In genomic region chr12:53674977-53675700, GRCh38 we compare ENCODE assay signal across 8 cellular contexts. TPM values are rescaled to one million over a fixed set of nuclear protein-coding genes. Genes with fewer than 3 reads are reported as not detected.
A peak's percentile ranks its signal among the peaks of the same experiment; 100 is the strongest.
DNase-seq lines count a peak whose midpoint lies in the region; ATAC-seq and TF ChIP-seq lines count a peak whose summit lies in the region.

No MANE protein-coding gene starts in this region.

- peak overlapping the region; percentile 91 for H3K27ac ChIP-seq in BLaER1
- peak overlapping the region; percentile 85 for H3K27ac ChIP-seq in Karpas-422 (ENCODE audit: low read length)
- peak overlapping the region; percentile 82 to 91 for H3K27ac ChIP-seq in coronary artery

- H3K36me3 Mint-ChIP-seq in natural killer cell treated with Interleukin-12 subunit alpha and Interleukin-12 subunit beta and Interleukin-15 and Interleukin-18, amount 100 ng/mL, for 72 hours, result peaks cover 7% of the 10 kb centered on the region

- H3K9me3 Mint-ChIP-seq in natural killer cell treated with Interleukin-12 subunit alpha and Interleukin-12 subunit beta and Interleukin-15 and Interleukin-18, amount 100 ng/mL, for 72 hours, result no peaks in the 10 kb centered on the region

- H3K9me3 ChIP-seq in BLaER1 (no peaks in the 10 kb centered on the region), Karpas-422 (ENCODE audit: low read length) (no peaks in the 10 kb centered on the region)

- TF ChIP-seq CTCF in coronary artery (IDR thresholded peaks at IDR 0.05), result no peak

- H2AFZ ChIP-seq in Karpas-422 (ENCODE audit: low read length), result no peak overlapping the region

- peaks cover 24 to 33% of the 10 kb centered on the region in 2 donors for H3K4me1 Mint-ChIP-seq in natural killer cell treated with Interleukin-12 subunit alpha and Interleukin-12 subunit beta and Interleukin-15 and Interleukin-18, amount 100 ng/mL, for 72 hours (ENCODE audit: low read depth in 2 of 2)

- H3K36me3 ChIP-seq in BLaER1, result peaks cover 45% of the 10 kb centered on the region
- H3K36me3 ChIP-seq in Karpas-422 (ENCODE audit: insufficient read depth, low read length), result peaks cover 30% of the 10 kb centered on the region

- H3K27me3 Mint-ChIP-seq in natural killer cell treated with Interleukin-12 subunit alpha and Interleukin-12 subunit beta and Interleukin-15 and Interleukin-18, amount 100 ng/mL, for 72 hours, result peaks cover 11 to 28% of the 10 kb centered on the region in 2 donors

- H3K27me3 ChIP-seq in BLaER1 (peaks cover 36% of the 10 kb centered on the region), Karpas-422 (ENCODE audit: low read length) (no peaks in the 10 kb centered on the region)

- H4K20me1 ChIP-seq in BLaER1 (peaks cover 8% of the 10 kb centered on the region), Karpas-422 (ENCODE audit: insufficient read depth, low read depth, low read length) (no peaks in the 10 kb centered on the region)

- H3K4me2 ChIP-seq in BLaER1 (peak overlapping the region; percentile 94), Karpas-422 (ENCODE audit: low read depth, low read length, poor library complexity, severe bottlenecking) (peak overlapping the region; percentile 96)

- peak overlapping the region; percentile 96 for H3K4me3 Mint-ChIP-seq in natural killer cell treated with Interleukin-12 subunit alpha and Interleukin-12 subunit beta and Interleukin-15 and Interleukin-18, amount 100 ng/mL, for 72 hours

- peak overlapping the region; percentile 83 to 87 for H3K27ac Mint-ChIP-seq in natural killer cell treated with Interleukin-12 subunit alpha and Interleukin-12 subunit beta and Interleukin-15 and Interleukin-18, amount 100 ng/mL, for 72 hours

- H3K9ac ChIP-seq in BLaER1 (peak overlapping the region; percentile 81), Karpas-422 (ENCODE audit: low read length) (peak overlapping the region; percentile 89)

- H3K4me3 ChIP-seq in BLaER1 (peak overlapping the region; percentile 76), Karpas-422 (ENCODE audit: low read length) (peak overlapping the region; percentile 82), coronary artery (peak overlapping the region; percentile 85)

- no peaks in the 10 kb centered on the region for H3K9me2 ChIP-seq in Karpas-422 (replicated peaks; ENCODE audit: insufficient read depth, low read length)

- DNase-seq in Karpas-422, result peak; percentile 57
- no peak for DNase-seq in coronary artery (ENCODE audit: low spot score)
- no peak for DNase-seq in natural killer cell treated with Interleukin-12 subunit alpha and Interleukin-12 subunit beta and Interleukin-15 and Interleukin-18, amount 100 ng/mL, for 72 hours (ENCODE audit: low spot score)
- no peak for DNase-seq in NCI-H748 (lab: John Stamatoyannopoulos, UW; ENCODE audit: unreplicated experiment)
- DNase-seq in NCI-H526 treated with DMSO at 0.1 percent for 48 hours (lab: John Stamatoyannopoulos, UW), result no peak
- DNase-seq in CD1c-positive myeloid dendritic cell (ENCODE audit: extremely low spot score), result no peak
- DNase-seq in iPS-NIHi7 (ENCODE audit: extremely low spot score), result no peak

- peaks cover 35% of the 10 kb centered on the region for H3K79me2 ChIP-seq in Karpas-422 (ENCODE audit: low read length)

- no peak for ATAC-seq in natural killer cell treated with Interleukin-12 subunit alpha and Interleukin-12 subunit beta and Interleukin-15 and Interleukin-18, amount 100 ng/mL, for 72 hours

- H3K4me1 ChIP-seq in BLaER1 (peaks cover 28% of the 10 kb centered on the region), Karpas-422 (ENCODE audit: low read length) (peaks cover 41% of the 10 kb centered on the region)

RNA-seq across cellular contexts. Expression of gene ATP5MC2, which starts 0.7 kb away (rescaled TPM):
- 718 and 957 TPM in 2 replicates for total RNA-seq in Karpas-422 (2014; rRNA removed; shearing (Covaris generic); ENCODE audit: low replicate concordance)
- 100 to 1,000 TPM; 221 to 334 TPM for total RNA-seq in natural killer cell treated with Interleukin-12 subunit alpha and Interleukin-12 subunit beta and Interleukin-15 and Interleukin-18, amount 100 ng/mL, for 72 hours

RNA-seq across cellular contexts. Expression of gene ATF7, which starts 49.0 kb away (rescaled TPM):
- total RNA-seq in Karpas-422 (2014; rRNA removed; shearing (Covaris generic); ENCODE audit: low replicate concordance), result 14.8 and 28.9 TPM in 2 replicates
- 10 to 100 TPM; 36.4 to 39.4 TPM for total RNA-seq in natural killer cell treated with Interleukin-12 subunit alpha and Interleukin-12 subunit beta and Interleukin-15 and Interleukin-18, amount 100 ng/mL, for 72 hours

RNA-seq across cellular contexts. Expression of gene CALCOCO1, which starts 52.1 kb away (rescaled TPM):
- total RNA-seq in Karpas-422 (2014; rRNA removed; shearing (Covaris generic); ENCODE audit: low replicate concordance), result 28.7 and 32.5 TPM in 2 replicates
- total RNA-seq in natural killer cell treated with Interleukin-12 subunit alpha and Interleukin-12 subunit beta and Interleukin-15 and Interleukin-18, amount 100 ng/mL, for 72 hours, result 10 to 100 TPM; 39.0 to 79.8 TPM
